In the genomic region with DNA sequence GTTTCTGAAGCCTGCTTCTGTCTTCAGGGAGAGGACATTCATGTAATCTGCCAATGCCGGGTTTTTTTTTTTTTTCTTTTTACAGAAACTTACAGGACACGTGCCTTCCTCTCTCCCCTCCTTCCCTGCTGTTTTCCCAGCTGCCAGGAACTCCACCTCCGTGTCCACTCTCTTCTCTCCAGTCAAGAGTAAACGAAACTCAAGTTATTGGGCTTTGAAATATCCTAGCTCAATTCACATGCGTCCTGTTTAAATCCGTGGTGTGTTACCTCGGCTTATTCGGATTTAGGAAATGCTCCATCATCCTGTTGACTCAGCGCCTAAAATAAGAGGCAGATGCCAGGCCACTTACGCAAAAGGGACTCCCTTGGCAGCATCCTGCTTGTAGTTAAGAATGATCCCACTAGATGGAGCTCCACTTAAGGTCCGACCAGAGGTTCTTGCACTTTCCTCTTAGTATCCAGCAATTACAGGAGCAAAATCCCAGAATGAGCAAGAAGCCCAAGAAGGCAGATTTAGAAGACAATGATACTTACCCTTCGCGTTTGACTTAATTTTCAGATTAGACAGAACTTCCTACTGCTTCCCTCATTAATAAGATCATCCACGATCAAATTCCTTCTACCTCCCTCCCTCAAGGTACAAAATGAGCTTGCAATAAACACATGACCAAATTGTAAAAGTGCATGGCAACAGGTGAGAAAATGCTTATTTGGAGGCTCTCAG, we compare ENCODE assay signal across 8 cellular contexts.
DNase-seq lines count a peak whose midpoint lies in the region; ATAC-seq and TF ChIP-seq lines count a peak whose summit lies in the region.

No MANE protein-coding gene starts in this region.

- CTCF ChIA-PET in GM10248 (lab: Yijun Ruan, JAX) = interaction anchor here (0.6 to 2.8 kb wide), 44 partner anchors 10 to 560 kb away, joined by 3 to 53 read pairs (median 4); partner anchors contain the start of genes TNFRSF11A and ZCCHC2

- peak; percentile 83 for TF ChIP-seq CTCF in GM10248 (IDR thresholded peaks at IDR 0.05; ENCODE audit: control extremely low read depth, extremely low read depth, low read depth, missing control alignments)

- H3K4me3 Mint-ChIP-seq in activated CD4-positive, alpha-beta T cell treated with anti-CD3 and anti-CD28 coated beads, Interleukin-2, amount 10 ng/mL, durations not matched to agents 24 days and 14 days = peak overlapping the region; percentile 62
- H3K4me3 Mint-ChIP-seq in dendritic cell treated with granulocyte-macrophage colony-stimulating factor and Interleukin-4, amounts not matched to agents 40 ng/mL and 50 ng/mL, for 4 days = peak overlapping the region; percentile 69

- peaks cover 2% of the 10 kb centered on the region for H3K36me3 Mint-ChIP-seq in activated CD4-positive, alpha-beta T cell treated with anti-CD3 and anti-CD28 coated beads, Interleukin-2, amount 10 ng/mL, durations not matched to agents 24 days and 14 days (ENCODE audit: low read depth)
- peaks cover 9% of the 10 kb centered on the region for H3K36me3 Mint-ChIP-seq in dendritic cell treated with granulocyte-macrophage colony-stimulating factor and Interleukin-4, amounts not matched to agents 40 ng/mL and 50 ng/mL, for 4 days (ENCODE audit: low read depth)

- no peaks in the 10 kb centered on the region for H3K27me3 Mint-ChIP-seq in activated CD4-positive, alpha-beta T cell treated with anti-CD3 and anti-CD28 coated beads, Interleukin-2, amount 10 ng/mL, durations not matched to agents 24 days and 14 days
- H3K27me3 Mint-ChIP-seq in dendritic cell treated with granulocyte-macrophage colony-stimulating factor and Interleukin-4, amounts not matched to agents 40 ng/mL and 50 ng/mL, for 4 days = no peaks in the 10 kb centered on the region

- ATAC-seq in HG03520 (IDR thresholded peaks at IDR 0.05; ENCODE audit: unreplicated experiment) = peak; percentile 52
- no peak for ATAC-seq in GM18861 (IDR thresholded peaks at IDR 0.05; ENCODE audit: unreplicated experiment)

- peak overlapping the region; percentile 84 for H3K27ac Mint-ChIP-seq in activated CD4-positive, alpha-beta T cell treated with anti-CD3 and anti-CD28 coated beads, Interleukin-2, amount 10 ng/mL, durations not matched to agents 24 days and 14 days
- peak overlapping the region; percentile 73 for H3K27ac Mint-ChIP-seq in dendritic cell treated with granulocyte-macrophage colony-stimulating factor and Interleukin-4, amounts not matched to agents 40 ng/mL and 50 ng/mL, for 4 days

- H3K4me1 Mint-ChIP-seq in activated CD4-positive, alpha-beta T cell treated with anti-CD3 and anti-CD28 coated beads, Interleukin-2, amount 10 ng/mL, durations not matched to agents 24 days and 14 days = peaks cover 37% of the 10 kb centered on the region
- peaks cover 40% of the 10 kb centered on the region for H3K4me1 Mint-ChIP-seq in dendritic cell treated with granulocyte-macrophage colony-stimulating factor and Interleukin-4, amounts not matched to agents 40 ng/mL and 50 ng/mL, for 4 days (ENCODE audit: low read depth)

- H3K9me3 Mint-ChIP-seq in activated CD4-positive, alpha-beta T cell treated with anti-CD3 and anti-CD28 coated beads, Interleukin-2, amount 10 ng/mL, durations not matched to agents 24 days and 14 days = peaks cover 8% of the 10 kb centered on the region
- peaks cover 19% of the 10 kb centered on the region for H3K9me3 Mint-ChIP-seq in dendritic cell treated with granulocyte-macrophage colony-stimulating factor and Interleukin-4, amounts not matched to agents 40 ng/mL and 50 ng/mL, for 4 days

- intact Hi-C loops in activated CD4-positive, alpha-beta T cell treated with anti-CD3 and anti-CD28 coated beads, Interleukin-2, amount 10 ng/mL, durations not matched to agents 24 days and 14 days (cut with micrococcal nuclease) = loop anchor here (1.0 to 2.0 kb wide), 4 partner anchors 96 to 557 kb away; partner anchors contain the start of gene TNFRSF11A
- intact Hi-C loops in dendritic cell treated with granulocyte-macrophage colony-stimulating factor and Interleukin-4, amounts not matched to agents 40 ng/mL and 50 ng/mL, for 4 days (cut with micrococcal nuclease) = loop anchor here (1.0 to 5.0 kb wide), 3 partner anchors 97 to 159 kb away; partner anchors contain the start of gene ZCCHC2

- POLR2A ChIA-PET in GM10248 (lab: Yijun Ruan, JAX) = no interaction called here

- DNase-seq in GM10248 (ENCODE audit: extremely low spot score) (peak; percentile 56), NCI-H524 treated with DMSO at 0.1 percent for 48 hours (lab: John Stamatoyannopoulos, UW) (peak; percentile 82), kidney glomerular epithelial cell (lab: John Stamatoyannopoulos, UW) (peak; percentile 85)
- DNase-seq in activated CD4-positive, alpha-beta T cell treated with anti-CD3 and anti-CD28 coated beads, Interleukin-2, amount 10 ng/mL, durations not matched to agents 24 days and 14 days = peak; percentile 92
- DNase-seq in stimulated activated CD4-positive, alpha-beta T cell treated with anti-CD3 and anti-CD28 coated beads, Interleukin-15, amount 100 ng/mL, for 24 hours = peak; percentile 63
